Comparison of ENCODE assay signal across 18 cellular contexts in the genomic region with DNA sequence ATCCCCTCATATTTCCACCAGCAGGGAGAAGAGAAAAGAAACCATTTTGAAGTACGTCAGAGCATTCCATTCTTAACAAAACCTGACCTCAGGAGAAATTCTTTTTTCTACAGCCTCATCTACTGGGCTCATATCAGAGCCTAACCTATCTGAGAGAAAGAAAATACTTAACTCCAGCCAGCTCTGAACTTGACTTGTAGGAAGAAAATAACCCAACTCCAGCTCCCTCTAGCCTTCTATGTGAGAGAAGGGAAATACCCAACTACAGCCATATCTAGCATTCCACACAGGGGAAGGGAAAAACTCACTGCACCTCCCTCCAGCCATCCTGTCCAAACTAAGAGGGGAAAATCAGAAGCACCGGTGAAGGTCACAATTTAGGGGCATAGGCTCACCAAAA. TPM values are rescaled to one million over a fixed set of nuclear protein-coding genes. Genes with fewer than 3 reads are reported as not detected.
DNase-seq lines count a peak whose midpoint lies in the region; ATAC-seq and TF ChIP-seq lines count a peak whose summit lies in the region.
"Had no signal": no experiment of that assay in that cellular context is flagged by ENCODE, and none has a peak within 500 bp of the region (broad histone marks: within the 10 kb centered on the region; RNA-seq: fewer than 3 reads in every experiment).

No MANE protein-coding gene starts in this region.

- no peak overlapping the region for H3K18ac ChIP-seq in mesendoderm (ENCODE audit: low read length)

- intact Hi-C loops in Caco-2 (cut with micrococcal nuclease; ENCODE audit: unreplicated experiment): no loop called here

- POLR2A ChIA-PET in Caco-2 (lab: Charles Lee): no interaction called here

- TF ChIP-seq CTCF in fibroblast of pulmonary artery (IDR thresholded peaks at IDR 0.05; ENCODE audit: low read length, missing control alignments) (no peak), Caco-2 (IDR thresholded peaks at IDR 0.05; ENCODE audit: insufficient read depth in 1 of 2, low read depth in 1 of 2, low read length in 1 of 2, severe bottlenecking in 1 of 2, unreplicated experiment in 1 of 2) (no peak)

- H2BK120ac ChIP-seq in mesendoderm (ENCODE audit: low read depth, low read length): no peak overlapping the region

- BruUV-seq in Caco-2 (replicated peaks; lab: Mats Ljungman, UMichigan): no TSS peak

- H3K27ac Mint-ChIP-seq in Caco-2 (ENCODE audit: unreplicated experiment): no peak overlapping the region
- H3K27ac Mint-ChIP-seq: CD8-positive, alpha-beta memory T cell had no signal

- DNase-seq in A172 (ENCODE audit: low spot score): peak; percentile 0
- peak; percentile 12 for DNase-seq in amniotic epithelial cell (ENCODE audit: low read depth)
- DNase-seq in fibroblast of pulmonary artery (ENCODE audit: low read depth): peak; percentile 39
- peak; percentile 18 for DNase-seq in mesendoderm
- DNase-seq in NCI-H1105 (lab: John Stamatoyannopoulos, UW): no peak
- no peak for DNase-seq in Caco-2
- DNase-seq: CD8-positive, alpha-beta memory T cell; DND-41; H7; KBM-7; NCI-H1436 treated with DMSO at 0.1 percent for 48 hours; NCI-H2081; NCI-H510A treated with DMSO at 0.1 percent for 48 hours; NCI-H82 had no signal

- no peak overlapping the region for H4K5ac ChIP-seq in mesendoderm (ENCODE audit: low read length)

- no peak overlapping the region for H3K4me2 ChIP-seq in mesendoderm (ENCODE audit: low read length)
- H3K4me2 ChIP-seq: BLaER1 treated with 17β-estradiol and CSF1 and Interleukin-3, amounts not matched to agents 10 nM and 100 nM had no signal

- no peaks in the 10 kb centered on the region for H3K4me1 Mint-ChIP-seq in Caco-2 (ENCODE audit: low read depth, unreplicated experiment)
- H3K4me1 Mint-ChIP-seq: CD8-positive, alpha-beta memory T cell had no signal

- H2BK5ac ChIP-seq in mesendoderm (ENCODE audit: low read length): no peak overlapping the region

- H3K4me3 Mint-ChIP-seq in Caco-2 (ENCODE audit: unreplicated experiment): no peak overlapping the region
- H3K4me3 Mint-ChIP-seq: CD8-positive, alpha-beta memory T cell had no signal

- H4K8ac ChIP-seq in mesendoderm (ENCODE audit: low read depth, low read length): no peak overlapping the region

- H3K27me3 ChIP-seq in mesendoderm (ENCODE audit: insufficient read depth, low read length, poor library complexity): no peaks in the 10 kb centered on the region
- H3K27me3 ChIP-seq in Caco-2 (replicated peaks; ENCODE audit: control insufficient read depth, insufficient read depth, low read length): no peaks in the 10 kb centered on the region
- H3K27me3 ChIP-seq: BLaER1 treated with 17β-estradiol and CSF1 and Interleukin-3, amounts not matched to agents 10 nM and 100 nM had no signal

- no peak overlapping the region for H2AK5ac ChIP-seq in mesendoderm (ENCODE audit: low read length)

- no peak overlapping the region for H3K27ac ChIP-seq in mesendoderm (ENCODE audit: low read depth, low read length)
- H3K27ac ChIP-seq: BLaER1 treated with 17β-estradiol and CSF1 and Interleukin-3, amounts not matched to agents 10 nM and 100 nM had no signal

- H3K9me3 Mint-ChIP-seq in Caco-2 (ENCODE audit: unreplicated experiment): peaks cover 15% of the 10 kb centered on the region

- peaks cover 3% of the 10 kb centered on the region for H3K36me3 Mint-ChIP-seq in Caco-2 (ENCODE audit: insufficient read depth, unreplicated experiment)
- H3K36me3 Mint-ChIP-seq: CD8-positive, alpha-beta memory T cell had no signal

- H3K4ac ChIP-seq in mesendoderm (ENCODE audit: low read depth, low read length): no peak overlapping the region

- ATAC-seq in GM19395 (IDR thresholded peaks at IDR 0.05; ENCODE audit: unreplicated experiment): no peak
- ATAC-seq in GM18519 (IDR thresholded peaks at IDR 0.05; ENCODE audit: low FRiP score, unreplicated experiment): no peak
- ATAC-seq: GM12878 had no signal

- H3K4me3 ChIP-seq in fibroblast of pulmonary artery (replicated peaks; ENCODE audit: low read depth, low read length) (no peak overlapping the region), mesendoderm (ENCODE audit: low read length) (no peak overlapping the region), Caco-2 (ENCODE audit: low read depth, low read length) (no peak overlapping the region)
- H3K4me3 ChIP-seq: BLaER1 treated with 17β-estradiol and CSF1 and Interleukin-3, amounts not matched to agents 10 nM and 100 nM; GM12878 had no signal

- H3K23ac ChIP-seq in mesendoderm (ENCODE audit: low read length): no peak overlapping the region

- H3K56ac ChIP-seq in mesendoderm (ENCODE audit: low read length): no peak overlapping the region

- no peak overlapping the region for H3K9ac ChIP-seq in mesendoderm (ENCODE audit: low read length)
- H3K9ac ChIP-seq: BLaER1 treated with 17β-estradiol and CSF1 and Interleukin-3, amounts not matched to agents 10 nM and 100 nM had no signal

- WGBS in mesendoderm (ENCODE audit: extremely low coverage, insufficient coverage, low lambda C conversion rate): no CpG with 5 or more reads among the region's 2 CpGs

- no peaks in the 10 kb centered on the region for H3K79me2 ChIP-seq in mesendoderm (ENCODE audit: control insufficient read depth, insufficient read depth, low read length)

- no peak overlapping the region for H2BK15ac ChIP-seq in mesendoderm (replicated peaks; ENCODE audit: low read depth)

- no peaks in the 10 kb centered on the region for H3K9me3 ChIP-seq in Caco-2

- no peaks in the 10 kb centered on the region for H3K79me1 ChIP-seq in mesendoderm (ENCODE audit: low read length)

- H3K27me3 Mint-ChIP-seq in Caco-2 (ENCODE audit: insufficient read depth, unreplicated experiment): no peaks in the 10 kb centered on the region

- H3K36me3 ChIP-seq in mesendoderm (ENCODE audit: control insufficient read depth, insufficient read depth, low read length) (no peaks in the 10 kb centered on the region), Caco-2 (ENCODE audit: control insufficient read depth, insufficient read depth, low read length) (no peaks in the 10 kb centered on the region)

- H3K4me1 ChIP-seq in mesendoderm (ENCODE audit: control insufficient read depth, low read depth, low read length) (no peaks in the 10 kb centered on the region), Caco-2 (no peaks in the 10 kb centered on the region)
- H3K4me1 ChIP-seq: BLaER1 treated with 17β-estradiol and CSF1 and Interleukin-3, amounts not matched to agents 10 nM and 100 nM had no signal

- CTCF ChIA-PET in Caco-2 (lab: Charles Lee): no interaction called here

RNA-seq across cellular contexts. Expression of gene SPATA6, which starts 57.7 kb away (rescaled TPM):
- 0.55 and 1.2 TPM in 2 replicates for total RNA-seq in A172 (2014; rRNA removed; shearing (Covaris generic))
- polyA plus RNA-seq in mesendoderm (2013, experiment 1 of 2): 6.6 TPM
- polyA plus RNA-seq in mesendoderm (2013, experiment 2 of 2): 7.1 TPM
- total RNA-seq in Caco-2 (2022): 1.8 and 2.6 TPM in 2 replicates
- total RNA-seq: GM12878 had no signal

Comparison
In these comparisons a context has a peak if more than half of its experiments do, and no peak if none do; other contexts are left out.
1. DNase-seq: peak in A172 (single experiment), amniotic epithelial cell (single experiment), fibroblast of pulmonary artery (single experiment) and mesendoderm (single experiment); none in NCI-H1105 (single experiment) and Caco-2 (0 of 2).